Comparison of ENCODE assay signal across 1 cellular context in genomic region chr3:24952388-24952787, GRCh38.
TF ChIP-seq lines count a peak whose summit lies in the region.

No MANE protein-coding gene starts in this region.

TF ChIP-seq in GM23338, 12 proteins besides CTCF, POLR2A, EP300 and RAD21 (continued from another document):
- TF ChIP-seq CREB1 (CRISPR knock-in tag; IDR thresholded peaks at IDR 0.05; ENCODE audit: low read depth): peak; percentile 53; the same call in 1 of the 2 replicates
- TF ChIP-seq, protein P1, sequence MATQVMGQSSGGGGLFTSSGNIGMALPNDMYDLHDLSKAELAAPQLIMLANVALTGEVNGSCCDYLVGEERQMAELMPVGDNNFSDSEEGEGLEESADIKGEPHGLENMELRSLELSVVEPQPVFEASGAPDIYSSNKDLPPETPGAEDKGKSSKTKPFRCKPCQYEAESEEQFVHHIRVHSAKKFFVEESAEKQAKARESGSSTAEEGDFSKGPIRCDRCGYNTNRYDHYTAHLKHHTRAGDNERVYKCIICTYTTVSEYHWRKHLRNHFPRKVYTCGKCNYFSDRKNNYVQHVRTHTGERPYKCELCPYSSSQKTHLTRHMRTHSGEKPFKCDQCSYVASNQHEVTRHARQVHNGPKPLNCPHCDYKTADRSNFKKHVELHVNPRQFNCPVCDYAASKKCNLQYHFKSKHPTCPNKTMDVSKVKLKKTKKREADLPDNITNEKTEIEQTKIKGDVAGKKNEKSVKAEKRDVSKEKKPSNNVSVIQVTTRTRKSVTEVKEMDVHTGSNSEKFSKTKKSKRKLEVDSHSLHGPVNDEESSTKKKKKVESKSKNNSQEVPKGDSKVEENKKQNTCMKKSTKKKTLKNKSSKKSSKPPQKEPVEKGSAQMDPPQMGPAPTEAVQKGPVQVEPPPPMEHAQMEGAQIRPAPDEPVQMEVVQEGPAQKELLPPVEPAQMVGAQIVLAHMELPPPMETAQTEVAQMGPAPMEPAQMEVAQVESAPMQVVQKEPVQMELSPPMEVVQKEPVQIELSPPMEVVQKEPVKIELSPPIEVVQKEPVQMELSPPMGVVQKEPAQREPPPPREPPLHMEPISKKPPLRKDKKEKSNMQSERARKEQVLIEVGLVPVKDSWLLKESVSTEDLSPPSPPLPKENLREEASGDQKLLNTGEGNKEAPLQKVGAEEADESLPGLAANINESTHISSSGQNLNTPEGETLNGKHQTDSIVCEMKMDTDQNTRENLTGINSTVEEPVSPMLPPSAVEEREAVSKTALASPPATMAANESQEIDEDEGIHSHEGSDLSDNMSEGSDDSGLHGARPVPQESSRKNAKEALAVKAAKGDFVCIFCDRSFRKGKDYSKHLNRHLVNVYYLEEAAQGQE (IDR thresholded peaks at IDR 0.05; ENCODE audit: unreplicated experiment): no peak
